ENCODE assay signal across 1 cellular context in genomic region chrX:41381685-41382084, GRCh38.
TF ChIP-seq lines count a peak whose summit lies in the region.

No MANE protein-coding gene starts in this region.

TF ChIP-seq in HepG2, 621 proteins besides CTCF, POLR2A, EP300 and RAD21 (continued from another document and continues in another):
- TF ChIP-seq ZNF354B (CRISPR knock-in tag; IDR thresholded peaks at IDR 0.05) (no peak), ATF7 (IDR thresholded peaks at IDR 0.05) (no peak), ATF7 (CRISPR knock-in tag; IDR thresholded peaks at IDR 0.05) (no peak), PCBP1 (IDR thresholded peaks at IDR 0.05; ENCODE audit: borderline replicate concordance, low read depth, low read length) (no peak), DZIP1 (CRISPR knock-in tag; IDR thresholded peaks at IDR 0.05) (no peak), ZNF576 (CRISPR knock-in tag; IDR thresholded peaks at IDR 0.05) (no peak), NCOA5 (CRISPR knock-in tag; IDR thresholded peaks at IDR 0.05) (no peak), NFAT5 (CRISPR knock-in tag; IDR thresholded peaks at IDR 0.05) (no peak), KDM5A (IDR thresholded peaks at IDR 0.05; ENCODE audit: borderline replicate concordance, low read length) (no peak), ZNF556 (CRISPR knock-in tag; IDR thresholded peaks at IDR 0.05; ENCODE audit: borderline replicate concordance) (no peak), ZNF761 (CRISPR knock-in tag; conservative IDR thresholded peaks at IDR 0.05) (no peak), ZSCAN22 (CRISPR knock-in tag; IDR thresholded peaks at IDR 0.05) (no peak), ZNF616 (CRISPR knock-in tag; IDR thresholded peaks at IDR 0.05; ENCODE audit: low read depth) (no peak), TFDP2 (CRISPR knock-in tag; IDR thresholded peaks at IDR 0.05) (no peak), REPIN1 (CRISPR knock-in tag; IDR thresholded peaks at IDR 0.05; ENCODE audit: borderline replicate concordance, low read depth) (no peak), KAT2B (IDR thresholded peaks at IDR 0.05; ENCODE audit: borderline replicate concordance, low read depth, low read length) (no peak), CERS6 (CRISPR knock-in tag; IDR thresholded peaks at IDR 0.05) (no peak), NFIB (CRISPR knock-in tag; IDR thresholded peaks at IDR 0.05; ENCODE audit: borderline replicate concordance) (no peak), ETV6 (CRISPR knock-in tag; conservative IDR thresholded peaks at IDR 0.05) (no peak), ZNF280B (CRISPR knock-in tag; IDR thresholded peaks at IDR 0.05; ENCODE audit: borderline replicate concordance) (no peak), NFRKB (IDR thresholded peaks at IDR 0.05) (no peak), ZSCAN5A (CRISPR knock-in tag; IDR thresholded peaks at IDR 0.05; ENCODE audit: borderline replicate concordance) (no peak), GTF3A (CRISPR knock-in tag; conservative IDR thresholded peaks at IDR 0.05) (no peak), ZBTB43 (CRISPR knock-in tag; conservative IDR thresholded peaks at IDR 0.05) (peak; percentile 42; the same call in 1 of the 2 replicates), GLMP (CRISPR knock-in tag; IDR thresholded peaks at IDR 0.05; ENCODE audit: borderline replicate concordance) (no peak), ZNF337 (CRISPR knock-in tag; IDR thresholded peaks at IDR 0.05; ENCODE audit: borderline replicate concordance, low read depth) (no peak), SIX4 (CRISPR knock-in tag; IDR thresholded peaks at IDR 0.05) (0 out of 2 replicates have a peak, but pooled peaks have one; percentile 38), POLR2G (IDR thresholded peaks at IDR 0.05; ENCODE audit: low read depth, low read length) (0 out of 2 replicates have a peak, but pooled peaks have one; percentile 19), THAP11 (CRISPR knock-in tag; IDR thresholded peaks at IDR 0.05) (peak; percentile 40; the same call in 1 of the 2 replicates), ZBTB34 (CRISPR knock-in tag; IDR thresholded peaks at IDR 0.05) (no peak), ZSCAN30 (CRISPR knock-in tag; IDR thresholded peaks at IDR 0.05) (no peak), RARG (CRISPR knock-in tag; IDR thresholded peaks at IDR 0.05; ENCODE audit: low read depth) (no peak), SYNCRIP (IDR thresholded peaks at IDR 0.05; ENCODE audit: insufficient read depth, low read depth, low read length) (no peak), SIN3B (IDR thresholded peaks at IDR 0.05; ENCODE audit: low read length) (no peak), IRF2 (CRISPR knock-in tag; IDR thresholded peaks at IDR 0.05) (peak; percentile 63; the same call in 1 of the 2 replicates), ATF1 (CRISPR knock-in tag; IDR thresholded peaks at IDR 0.05) (no peak), NR2F1 (CRISPR knock-in tag; IDR thresholded peaks at IDR 0.05) (peak; percentile 92 to 94), SMARCE1 (IDR thresholded peaks at IDR 0.05; ENCODE audit: borderline replicate concordance) (no peak), NPAS2 (CRISPR knock-in tag; IDR thresholded peaks at IDR 0.05; ENCODE audit: borderline replicate concordance) (no peak), ZNF10 (CRISPR knock-in tag; IDR thresholded peaks at IDR 0.05; ENCODE audit: borderline replicate concordance, low read depth) (no peak), ZKSCAN5 (CRISPR knock-in tag; IDR thresholded peaks at IDR 0.05) (no peak), ELF1 (CRISPR knock-in tag; IDR thresholded peaks at IDR 0.05) (peak; percentile 38; the same call in 1 of the 2 replicates), CEBPB (IDR thresholded peaks at IDR 0.05; ENCODE audit: borderline replicate concordance, low read depth, low read length) (no peak), AHR (CRISPR knock-in tag; IDR thresholded peaks at IDR 0.05) (no peak), HINFP (CRISPR knock-in tag; IDR thresholded peaks at IDR 0.05; ENCODE audit: low read depth) (no peak), DR1 (CRISPR knock-in tag; IDR thresholded peaks at IDR 0.05) (no peak), HNF4A (CRISPR knock-in tag; IDR thresholded peaks at IDR 0.05) (peak; percentile 91), PRPF4 (IDR thresholded peaks at IDR 0.05; ENCODE audit: low read depth, low read length, poor library complexity, severe bottlenecking) (no peak), ZSCAN9 (CRISPR knock-in tag; IDR thresholded peaks at IDR 0.05; ENCODE audit: borderline replicate concordance) (peak; percentile 23; the same call in 1 of the 2 replicates)
